Comparison of ENCODE assay signal across 16 cellular contexts in genomic region chr6:147136057-147136456, GRCh38.
"Had no signal": no experiment of that assay in that cellular context is flagged by ENCODE, and none has a peak within 500 bp of the region (broad histone marks: within the 10 kb centered on the region; RNA-seq: fewer than 3 reads in every experiment).

No MANE protein-coding gene starts in this region.

- FAIRE-seq: small intestine had no signal

- DNase-seq: colonic mucosa; dermis blood vessel endothelial cell; effector CD4-positive, alpha-beta T cell; foreskin keratinocyte; heart left ventricle; hippocampal formation; naive thymus-derived CD8-positive, alpha-beta T cell; posterior cingulate gyrus; small intestine; stimulated activated CD4-positive, alpha-beta T cell treated with anti-CD3 and anti-CD28 coated beads, Interleukin-12 subunit alpha, Interleukin-12 subunit beta, amount 100 ng/mL, for 4 hours; stimulated activated naive CD4-positive, alpha-beta T cell; stomach; substantia nigra; transverse colon had no signal

- H3K4me3 ChIP-seq: colonic mucosa, heart left ventricle, right atrium auricular region, stomach, thoracic aorta, transverse colon had no signal

- H3K9me3 ChIP-seq: colonic mucosa, heart left ventricle, right atrium auricular region, stomach, thoracic aorta, transverse colon had no signal

- H3K27me3 ChIP-seq: colonic mucosa, foreskin keratinocyte, heart left ventricle, right atrium auricular region, stomach, transverse colon had no signal

- H3K4me1 ChIP-seq: colonic mucosa, right atrium auricular region, stomach, transverse colon had no signal

- H3K27ac ChIP-seq: colonic mucosa, foreskin keratinocyte, heart left ventricle, right atrium auricular region, stomach, thoracic aorta, transverse colon had no signal

- H3K36me3 ChIP-seq: colonic mucosa, heart left ventricle, right atrium auricular region, stomach, thoracic aorta, transverse colon had no signal
